ENCODE assay signal across 1 cellular context in genomic region chr3:178439504-178439903, GRCh38.
TF ChIP-seq lines count a peak whose summit lies in the region.

No MANE protein-coding gene starts in this region.

TF ChIP-seq in K562, 482 proteins besides CTCF, POLR2A, EP300 and RAD21 (continued from another document):
- no peak for TF ChIP-seq ZBTB33 (CRISPR knock-in tag; IDR thresholded peaks at IDR 0.05)
- TF ChIP-seq NFE2L1 (tag; IDR thresholded peaks at IDR 0.05; ENCODE audit: borderline replicate concordance, low read depth) = 0 out of 2 replicates have a peak, but pooled peaks have one; percentile 6
- TF ChIP-seq ZBTB8A (IDR thresholded peaks at IDR 0.05; ENCODE audit: partially characterized antibody) = no peak
- TF ChIP-seq C11orf30 (IDR thresholded peaks at IDR 0.05; ENCODE audit: low read depth) = peak; percentile 66
